ENCODE assay signal across 8 cellular contexts in the genomic region with DNA sequence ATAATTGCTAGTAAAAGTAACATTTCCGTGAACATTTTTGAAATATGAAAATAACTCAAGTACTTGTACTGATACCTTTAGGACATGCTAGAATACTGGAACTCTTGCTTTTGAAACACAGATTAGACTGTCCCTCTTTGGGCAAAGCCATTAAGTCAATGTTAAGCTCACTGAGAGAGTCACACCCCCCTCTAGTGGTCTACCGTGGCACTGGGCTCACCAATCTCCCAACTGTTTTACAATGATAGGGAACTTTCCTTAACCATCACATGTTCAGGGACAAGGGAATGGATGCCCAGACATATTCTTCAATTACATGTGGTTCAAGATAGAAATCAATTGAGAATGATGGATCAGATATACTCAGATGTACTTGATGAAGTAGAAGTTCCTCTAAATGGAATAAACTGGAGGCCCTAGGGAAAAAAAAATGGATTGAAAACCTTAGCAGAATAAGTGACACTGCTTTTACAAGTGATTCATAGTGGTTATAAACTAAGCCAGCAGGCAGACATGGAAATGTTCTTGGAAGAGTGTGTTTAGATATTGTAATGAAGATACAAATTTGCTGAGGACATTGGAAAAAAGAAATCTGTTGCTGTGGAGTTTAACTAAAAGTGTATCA. TPM values are rescaled to one million over a fixed set of nuclear protein-coding genes. Genes with fewer than 3 reads are reported as not detected.
DNase-seq lines count a peak whose midpoint lies in the region; ATAC-seq and TF ChIP-seq lines count a peak whose summit lies in the region.

No MANE protein-coding gene starts in this region.

- POLR2A ChIA-PET in CD4-positive, alpha-beta T cell (lab: Charles Lee): no interaction called here
- POLR2A ChIA-PET in HEK293T (lab: Yijun Ruan, JAX): no interaction called here

- no peak for TF ChIP-seq EP300 in stomach (IDR thresholded peaks at IDR 0.05)

- DNase-seq in CD4-positive, alpha-beta T cell: peak; percentile 15 to 59 (median 38)
- DNase-seq in HEK293T (ENCODE audit: extremely low spot score) (peak; percentile 63), OCI-M2 (lab: John Stamatoyannopoulos, UW; ENCODE audit: unreplicated experiment) (peak; percentile 59), fibroblast of mammary gland (ENCODE audit: low read depth) (peak; percentile 75), neural crest cell (ENCODE audit: low read depth, low spot score) (peak; percentile 78), stomach (peak; percentile 71)
- DNase-seq in activated T-cell treated with anti-CD3 and anti-CD28 coated beads, Interleukin-2, amount 50 U/mL, for 4 hours: peak; percentile 48

- intact Hi-C loops in CD4-positive, alpha-beta T cell (cut with DNase I, micrococcal nuclease): loop anchor here (1.0 to 10.0 kb wide), 3 partner anchors 130 to 588 kb away; no protein-coding TSS in a partner anchor
- intact Hi-C loops in stomach (cut with DNase I; ENCODE audit: low total_unique reads): no loop called here

- H3K4me3 ChIP-seq in fibroblast of mammary gland (ENCODE audit: control insufficient read depth, low read depth, low read length) (no peak overlapping the region), stomach (no peak overlapping the region)

- H3K36me3 Mint-ChIP-seq in CD4-positive, alpha-beta T cell (ENCODE audit: low read depth): no peaks in the 10 kb centered on the region
- H3K36me3 Mint-ChIP-seq in activated T-cell treated with anti-CD3 and anti-CD28 coated beads, Interleukin-2, amount 50 U/mL, for 4 hours (ENCODE audit: insufficient read depth): no peaks in the 10 kb centered on the region
- H3K36me3 Mint-ChIP-seq in neural crest cell (ENCODE audit: low read depth): no peaks in the 10 kb centered on the region

- H3K27ac Mint-ChIP-seq in CD4-positive, alpha-beta T cell: no peak overlapping the region
- H3K27ac Mint-ChIP-seq in neural crest cell (ENCODE audit: unreplicated experiment): no peak overlapping the region

- H3K27me3 ChIP-seq in CD4-positive, alpha-beta T cell (ENCODE audit: control insufficient read depth, insufficient read depth, low read length): no peaks in the 10 kb centered on the region
- H3K27me3 ChIP-seq in stomach: no peaks in the 10 kb centered on the region

- peak; percentile 54 for ATAC-seq in CD4-positive, alpha-beta T cell (ENCODE audit: poor library complexity)
- ATAC-seq in activated T-cell treated with anti-CD3 and anti-CD28 coated beads, Interleukin-2, amount 50 U/mL, for 4 hours: peak; percentile 51 to 63
- ATAC-seq in GM21737 (IDR thresholded peaks at IDR 0.05; ENCODE audit: unreplicated experiment): no peak

- H3K36me3 ChIP-seq in stomach: no peaks in the 10 kb centered on the region

- WGBS in stomach, 5 donors: 2 to 6% (median 4%) methylated on average over 2 of the region's 2 CpGs

- CTCF ChIA-PET in CD4-positive, alpha-beta T cell (lab: Charles Lee): interaction anchor here (0.7 to 0.8 kb wide), 4 partner anchors 24 to 586 kb away, joined by 3 read pairs; no protein-coding TSS in a partner anchor
- CTCF ChIA-PET in HEK293T (lab: Yijun Ruan, JAX): interaction anchor here (0.6 to 3.3 kb wide), 11 partner anchors 8 to 165 kb away, joined by 3 to 13 read pairs (median 4); partner anchors contain the start of gene GDF3

- H3K27ac ChIP-seq in CD4-positive, alpha-beta T cell (ENCODE audit: low read depth, low read length): no peak overlapping the region
- H3K27ac ChIP-seq in stomach: no peak overlapping the region

- no peaks in the 10 kb centered on the region for H3K4me1 ChIP-seq in stomach

- H3K4me3 Mint-ChIP-seq in CD4-positive, alpha-beta T cell: no peak overlapping the region
- H3K4me3 Mint-ChIP-seq in activated T-cell treated with anti-CD3 and anti-CD28 coated beads, Interleukin-2, amount 50 U/mL, for 4 hours: no peak overlapping the region
- H3K4me3 Mint-ChIP-seq in neural crest cell: no peak overlapping the region

- H3K9me3 ChIP-seq in CD4-positive, alpha-beta T cell (ENCODE audit: control insufficient read depth, low read length): no peaks in the 10 kb centered on the region
- no peaks in the 10 kb centered on the region for H3K9me3 ChIP-seq in stomach

- no peak for TF ChIP-seq POLR2A in stomach (IDR thresholded peaks at IDR 0.05)

- H3K27me3 Mint-ChIP-seq in CD4-positive, alpha-beta T cell: peaks cover 4% of the 10 kb centered on the region
- H3K27me3 Mint-ChIP-seq in activated T-cell treated with anti-CD3 and anti-CD28 coated beads, Interleukin-2, amount 50 U/mL, for 4 hours (ENCODE audit: low read depth): peaks cover 5% of the 10 kb centered on the region
- H3K27me3 Mint-ChIP-seq in neural crest cell (ENCODE audit: low read depth): no peaks in the 10 kb centered on the region

- no peaks in the 10 kb centered on the region for H3K4me1 Mint-ChIP-seq in CD4-positive, alpha-beta T cell (ENCODE audit: low read depth)
- no peaks in the 10 kb centered on the region for H3K4me1 Mint-ChIP-seq in activated T-cell treated with anti-CD3 and anti-CD28 coated beads, Interleukin-2, amount 50 U/mL, for 4 hours (ENCODE audit: low read depth)
- H3K4me1 Mint-ChIP-seq in neural crest cell: no peaks in the 10 kb centered on the region

- no peaks in the 10 kb centered on the region for H3K9me3 Mint-ChIP-seq in CD4-positive, alpha-beta T cell
- no peaks in the 10 kb centered on the region for H3K9me3 Mint-ChIP-seq in activated T-cell treated with anti-CD3 and anti-CD28 coated beads, Interleukin-2, amount 50 U/mL, for 4 hours
- H3K9me3 Mint-ChIP-seq in neural crest cell: no peaks in the 10 kb centered on the region

- peak; percentile 93 for TF ChIP-seq CTCF in CD4-positive, alpha-beta T cell (IDR thresholded peaks at IDR 0.05)
- TF ChIP-seq CTCF in fibroblast of mammary gland (conservative IDR thresholded peaks at IDR 0.05; ENCODE audit: control insufficient read depth, insufficient read depth, low read depth, low read length): peak; percentile 99
- TF ChIP-seq CTCF in neural crest cell (conservative IDR thresholded peaks at IDR 0.05): peak; percentile 100
- peak in 5 of 7 experiments; percentile 59 to 72 (median 70) for TF ChIP-seq CTCF in stomach (IDR thresholded peaks at IDR 0.05)

TF ChIP-seq in HEK293T, 16 proteins besides CTCF, POLR2A, EP300 and RAD21:
- no peak for TF ChIP-seq BHLHE40 (IDR thresholded peaks at IDR 0.05; ENCODE audit: borderline replicate concordance)
TF ChIP-seq in HEK293T: peak in this region for 0.

RNA-seq across cellular contexts. Expression of gene NANOG, which starts 17.8 kb away (rescaled TPM):
- not detected for total RNA-seq in CD4-positive, alpha-beta T cell
- under 1 TPM in 2 of 3 donors, not detected in 1; 0.27 to 0.33 TPM for total RNA-seq in activated T-cell treated with anti-CD3 and anti-CD28 coated beads, Interleukin-2, amount 50 U/mL, for 4 hours
- total RNA-seq in neural crest cell: 0.05 TPM in 1 of 2 replicates, not detected in the other
- 10 to 100 TPM in 1 of 5 donors, under 1 TPM in 1, not detected in 3; 0.18 to 53.1 TPM for total RNA-seq in stomach
- not detected for polyA plus RNA-seq in stomach

RNA-seq across cellular contexts. Expression of gene NANOGNB, which starts 42.0 kb away (rescaled TPM):
- not detected for total RNA-seq in CD4-positive, alpha-beta T cell
- not detected for total RNA-seq in activated T-cell treated with anti-CD3 and anti-CD28 coated beads, Interleukin-2, amount 50 U/mL, for 4 hours
- not detected in 2 replicates for total RNA-seq in neural crest cell
- not detected for total RNA-seq in stomach
- polyA plus RNA-seq in stomach: not detected

RNA-seq across cellular contexts. Expression of gene CLEC4C, which starts 59.8 kb away (rescaled TPM):
- total RNA-seq in CD4-positive, alpha-beta T cell: under 1 TPM in 1 of 2 experiments, not detected in 1; 0.39 TPM
- not detected for total RNA-seq in activated T-cell treated with anti-CD3 and anti-CD28 coated beads, Interleukin-2, amount 50 U/mL, for 4 hours
- total RNA-seq in neural crest cell (not detected in 2 replicates), stomach (not detected)
- not detected for polyA plus RNA-seq in stomach
